In the genomic region with DNA sequence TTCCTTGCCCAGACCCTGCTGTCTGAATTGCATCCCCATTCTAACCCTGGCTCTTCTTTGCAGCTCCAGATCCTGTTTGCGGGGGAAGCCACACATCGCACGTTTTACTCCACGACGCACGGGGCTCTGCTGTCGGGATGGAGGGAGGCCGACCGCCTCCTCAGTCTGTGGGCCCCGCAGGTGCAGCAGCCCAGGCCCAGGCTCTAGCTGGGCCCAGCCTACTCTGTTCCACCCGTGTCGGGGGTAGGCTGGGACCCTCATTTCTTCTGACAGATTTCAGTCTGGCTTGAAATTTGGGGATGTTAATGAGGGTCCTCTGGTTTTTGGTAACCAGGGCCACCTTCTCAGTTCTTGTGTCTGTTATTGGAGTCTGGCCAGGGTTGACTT, we compare ENCODE assay signal across 17 cellular contexts. TPM values are rescaled to one million over a fixed set of nuclear protein-coding genes. Genes with fewer than 3 reads are reported as not detected.
A peak's percentile ranks its signal among the peaks of the same experiment; 100 is the strongest.
DNase-seq lines count a peak whose midpoint lies in the region; ATAC-seq and TF ChIP-seq lines count a peak whose summit lies in the region.
"Had no signal": no experiment of that assay in that cellular context is flagged by ENCODE, and none has a peak within 500 bp of the region (broad histone marks: within the 10 kb centered on the region; RNA-seq: fewer than 3 reads in every experiment).

No MANE protein-coding gene starts in this region.

- 93 to 95% methylated on average over 6 to 12 of the region's 12 CpGs for WGBS in tibial nerve, 2 donors
- WGBS in stomach, 5 donors, result 89 to 97% (median 94%) methylated on average over 10 to 12 of the region's 12 CpGs

- TF ChIP-seq POLR2A in tibial nerve (IDR thresholded peaks at IDR 0.05) (no peak), stomach (IDR thresholded peaks at IDR 0.05) (no peak)

- H3K9me3 Mint-ChIP-seq in activated T-helper 2 cell treated with anti-CD3 and anti-CD28 coated beads, Interferon-gamma antibody, Interleukin-2, Interleukin-4, amounts not matched to agents 10 μg/mL and 5 μg/mL and 100 μg/mL, durations not matched to agents 14 hours and 24 hours and 36 hours, result no peaks in the 10 kb centered on the region
- H3K9me3 Mint-ChIP-seq in naive B cell (no peaks in the 10 kb centered on the region), Calu3 (ENCODE audit: low read depth, unreplicated experiment) (no peaks in the 10 kb centered on the region)

- peaks cover 21% of the 10 kb centered on the region for H3K36me3 Mint-ChIP-seq in activated T-helper 2 cell treated with anti-CD3 and anti-CD28 coated beads, Interferon-gamma antibody, Interleukin-2, Interleukin-4, amounts not matched to agents 10 μg/mL and 5 μg/mL and 100 μg/mL, durations not matched to agents 14 hours and 24 hours and 36 hours (ENCODE audit: low read depth)
- H3K36me3 Mint-ChIP-seq in naive B cell, result no peaks in the 10 kb centered on the region
- H3K36me3 Mint-ChIP-seq in Calu3 (ENCODE audit: insufficient read depth, unreplicated experiment), result peaks cover 23% of the 10 kb centered on the region

- no peaks in the 10 kb centered on the region for H3K27me3 ChIP-seq in BLaER1 treated with 17β-estradiol and CSF1 and Interleukin-3, amounts not matched to agents 10 nM and 100 nM
- no peaks in the 10 kb centered on the region for H3K27me3 ChIP-seq in GM06990 (replicated peaks; ENCODE audit: control insufficient read depth, insufficient read depth, low read length)
- no peaks in the 10 kb centered on the region for H3K27me3 ChIP-seq in tibial nerve
- no peaks in the 10 kb centered on the region for H3K27me3 ChIP-seq in stomach
- H3K27me3 ChIP-seq: tibial artery had no signal

- no peak for ATAC-seq in naive B cell (ENCODE audit: low read depth in 2 of 2)
- ATAC-seq: Panc1, psoas muscle had no signal

- H3K4me3 Mint-ChIP-seq in activated T-helper 2 cell treated with anti-CD3 and anti-CD28 coated beads, Interferon-gamma antibody, Interleukin-2, Interleukin-4, amounts not matched to agents 10 μg/mL and 5 μg/mL and 100 μg/mL, durations not matched to agents 14 hours and 24 hours and 36 hours (ENCODE audit: low read depth), result peak overlapping the region; percentile 2
- H3K4me3 Mint-ChIP-seq in naive B cell, result peak overlapping the region; percentile 80 to 95 (median 88)
- H3K4me3 Mint-ChIP-seq in Calu3 (ENCODE audit: low read depth, unreplicated experiment), result no peak overlapping the region
- H3K4me3 Mint-ChIP-seq: CD14-positive monocyte had no signal

- H3K9me3 ChIP-seq in BLaER1 treated with 17β-estradiol and CSF1 and Interleukin-3, amounts not matched to agents 10 nM and 100 nM (replicated peaks in 1 of 11), result no peaks in the 10 kb centered on the region
- H3K9me3 ChIP-seq in tibial nerve, result no peaks in the 10 kb centered on the region
- no peaks in the 10 kb centered on the region for H3K9me3 ChIP-seq in stomach
- H3K9me3 ChIP-seq: psoas muscle, tibial artery had no signal

- intact Hi-C loops in activated T-helper 2 cell treated with anti-CD3 and anti-CD28 coated beads, Interferon-gamma antibody, Interleukin-2, Interleukin-4, amounts not matched to agents 10 μg/mL and 5 μg/mL and 100 μg/mL, durations not matched to agents 14 hours and 24 hours and 36 hours (cut with micrococcal nuclease), result loop anchor here (5.0 kb wide), 1 partner anchor 64 kb away; no protein-coding TSS in a partner anchor
- intact Hi-C loops in Calu3 (cut with micrococcal nuclease; ENCODE audit: unreplicated experiment), result no loop called here
- intact Hi-C loops in stomach (cut with DNase I; ENCODE audit: low total_unique reads), result no loop called here

- peak overlapping the region; percentile 95 for H3K27ac Mint-ChIP-seq in activated T-helper 2 cell treated with anti-CD3 and anti-CD28 coated beads, Interferon-gamma antibody, Interleukin-2, Interleukin-4, amounts not matched to agents 10 μg/mL and 5 μg/mL and 100 μg/mL, durations not matched to agents 14 hours and 24 hours and 36 hours
- peak overlapping the region; percentile 38 to 97 (median 90) for H3K27ac Mint-ChIP-seq in naive B cell
- no peak overlapping the region for H3K27ac Mint-ChIP-seq in Calu3 (ENCODE audit: unreplicated experiment)

- TF ChIP-seq EP300 in tibial nerve (IDR thresholded peaks at IDR 0.05) (no peak), stomach (IDR thresholded peaks at IDR 0.05) (no peak)

- no peaks in the 10 kb centered on the region for H3K27me3 Mint-ChIP-seq in activated T-helper 2 cell treated with anti-CD3 and anti-CD28 coated beads, Interferon-gamma antibody, Interleukin-2, Interleukin-4, amounts not matched to agents 10 μg/mL and 5 μg/mL and 100 μg/mL, durations not matched to agents 14 hours and 24 hours and 36 hours (ENCODE audit: low read depth)
- H3K27me3 Mint-ChIP-seq in naive B cell (no peaks in the 10 kb centered on the region), Calu3 (ENCODE audit: unreplicated experiment) (no peaks in the 10 kb centered on the region)

- H3K27ac ChIP-seq in BLaER1 treated with 17β-estradiol and CSF1 and Interleukin-3, amounts not matched to agents 10 nM and 100 nM, result peak overlapping the region in 8 of 11 experiments; percentile 24 to 90 (median 84); a peak in 15 of 22 replicates
- no peak overlapping the region for H3K27ac ChIP-seq in tibial nerve
- peak overlapping the region in 1 of 5 donors; percentile 20 for H3K27ac ChIP-seq in stomach
- H3K27ac ChIP-seq: tibial artery had no signal

- H3K4me1 ChIP-seq in BLaER1 treated with 17β-estradiol and CSF1 and Interleukin-3, amounts not matched to agents 10 nM and 100 nM, result peaks cover 67 to 84% (median 77%) of the 10 kb centered on the region in 10 experiments
- H3K4me1 ChIP-seq in tibial nerve (peaks cover 0 to 23% (median 10%) of the 10 kb centered on the region in 4 donors), stomach (peaks cover 0 to 27% (median 22%) of the 10 kb centered on the region in 4 donors)

- DNase-seq in GM06990 (ENCODE audit: extremely low read depth, insufficient read length), result no peak
- DNase-seq in activated T-helper 2 cell treated with anti-CD3 and anti-CD28 coated beads, Interferon-gamma antibody, Interleukin-2, Interleukin-4, amounts not matched to agents 10 μg/mL and 5 μg/mL and 100 μg/mL, durations not matched to agents 14 hours and 24 hours and 36 hours (ENCODE audit: low spot score), result no peak
- DNase-seq in naive B cell, result no peak
- DNase-seq in tibial nerve (ENCODE audit: low spot score in 2 of 2), result no peak
- no peak for DNase-seq in Calu3
- no peak for DNase-seq in stomach
- DNase-seq in GM10266 (ENCODE audit: extremely low spot score), result no peak
- DNase-seq: activated CD4-positive, CD25-positive, alpha-beta regulatory T cell treated with anti-CD3 and anti-CD28 coated beads, Interleukin-2, amount 50 U/mL, for 72 hours; cerebellar nuclear complex; EL; NCI-H2029; NCI-H69; psoas muscle had no signal

- H3K4me1 Mint-ChIP-seq in activated T-helper 2 cell treated with anti-CD3 and anti-CD28 coated beads, Interferon-gamma antibody, Interleukin-2, Interleukin-4, amounts not matched to agents 10 μg/mL and 5 μg/mL and 100 μg/mL, durations not matched to agents 14 hours and 24 hours and 36 hours (ENCODE audit: low read depth), result peaks cover 46% of the 10 kb centered on the region
- peaks cover 37 to 79% (median 65%) of the 10 kb centered on the region in 3 donors for H3K4me1 Mint-ChIP-seq in naive B cell
- H3K4me1 Mint-ChIP-seq in Calu3 (ENCODE audit: low read depth, unreplicated experiment), result peaks cover 12% of the 10 kb centered on the region

- peaks cover 0 to 9% (median 0%) of the 10 kb centered on the region in 11 experiments; a peak in 5 of 22 replicates for H4K20me1 ChIP-seq in BLaER1 treated with 17β-estradiol and CSF1 and Interleukin-3, amounts not matched to agents 10 nM and 100 nM

- no TSS peak for BruUV-seq in Calu3 (replicated peaks; lab: Mats Ljungman, UMichigan)

- H3K4me3 ChIP-seq in BLaER1 treated with 17β-estradiol and CSF1 and Interleukin-3, amounts not matched to agents 10 nM and 100 nM, result 0 out of 20 replicates have a peak overlapping the region, but pooled peaks of 1 of the 10 experiments have one; percentile 12
- H3K4me3 ChIP-seq in GM06990 (replicated peaks; ENCODE audit: low read depth, low read length), result peak overlapping the region; percentile 39
- H3K4me3 ChIP-seq in tibial nerve, result no peak overlapping the region
- no peak overlapping the region for H3K4me3 ChIP-seq in stomach
- H3K4me3 ChIP-seq: psoas muscle, tibial artery had no signal

- H3K36me3 ChIP-seq in BLaER1 treated with 17β-estradiol and CSF1 and Interleukin-3, amounts not matched to agents 10 nM and 100 nM, result peaks cover 3 to 10% (median 8%) of the 10 kb centered on the region in 11 experiments; a peak in 19 of 22 replicates
- H3K36me3 ChIP-seq in GM06990 (ENCODE audit: control insufficient read depth, insufficient read depth, low read length), result peaks cover 4% of the 10 kb centered on the region
- H3K36me3 ChIP-seq in tibial nerve, result peaks cover 0 to 47% (median 0%) of the 10 kb centered on the region in 3 donors
- peaks cover 0 to 49% (median 33%) of the 10 kb centered on the region in 4 donors for H3K36me3 ChIP-seq in stomach

- no peak for TF ChIP-seq CTCF in GM06990 (IDR thresholded peaks at IDR 0.05; ENCODE audit: insufficient read depth, low read length, poor library complexity, severe bottlenecking)
- TF ChIP-seq CTCF in tibial nerve (IDR thresholded peaks at IDR 0.05), result no peak
- TF ChIP-seq CTCF in Calu3 (IDR thresholded peaks at IDR 0.05; ENCODE audit: unreplicated experiment), result no peak
- TF ChIP-seq CTCF in stomach (IDR thresholded peaks at IDR 0.05), result no peak
- no peak for TF ChIP-seq CTCF in GM10266 (IDR thresholded peaks at IDR 0.05; ENCODE audit: control insufficient read depth, insufficient read depth, low read depth, missing control alignments)

- CTCF ChIA-PET in Calu3 (lab: Charles Lee), result no interaction called here

- H3K4me2 ChIP-seq in BLaER1 treated with 17β-estradiol and CSF1 and Interleukin-3, amounts not matched to agents 10 nM and 100 nM, result peak overlapping the region; percentile 62 to 100 (median 100); a peak in 21 of 22 replicates

- peak overlapping the region in 7 of 11 experiments; percentile 17 to 82 (median 37); a peak in 11 of 22 replicates for H3K9ac ChIP-seq in BLaER1 treated with 17β-estradiol and CSF1 and Interleukin-3, amounts not matched to agents 10 nM and 100 nM

RNA-seq across cellular contexts. Expression of a gene that starts 2.7 kb away (rescaled TPM):
- total RNA-seq in activated T-helper 2 cell treated with anti-CD3 and anti-CD28 coated beads, Interferon-gamma antibody, Interleukin-2, Interleukin-4, amounts not matched to agents 10 μg/mL and 5 μg/mL and 100 μg/mL, durations not matched to agents 14 hours and 24 hours and 36 hours, result 67.6 and 69.0 TPM in 2 replicates
- polyA plus RNA-seq in naive B cell (ENCODE audit: low read depth in 6 of 6) (10 to 100 TPM; 41.1 to 82.6 (median 47.3) TPM), stomach (10 to 100 TPM; 38.8 to 52.9 (median 41.3) TPM)
- total RNA-seq in tibial nerve (10 to 100 TPM; 28.7 to 65.7 (median 34.7) TPM), Calu3 (2022) (37.8 and 39.5 TPM in 2 replicates), stomach (100 to 1,000 TPM in 3 of 5 donors, 10 to 100 TPM in 2; 36.7 to 177 (median 133) TPM)

RNA-seq across cellular contexts. Expression of a gene that starts 12.2 kb away (rescaled TPM):
- 11.9 and 13.2 TPM in 2 replicates for total RNA-seq in activated T-helper 2 cell treated with anti-CD3 and anti-CD28 coated beads, Interferon-gamma antibody, Interleukin-2, Interleukin-4, amounts not matched to agents 10 μg/mL and 5 μg/mL and 100 μg/mL, durations not matched to agents 14 hours and 24 hours and 36 hours
- polyA plus RNA-seq in naive B cell (ENCODE audit: low read depth in 6 of 6), result 10 to 100 TPM; 45.3 to 63.2 (median 53.5) TPM
- 10 to 100 TPM; 15.3 to 26.7 (median 18.4) TPM for total RNA-seq in tibial nerve
- 1.4 and 2.9 TPM in 2 replicates for total RNA-seq in Calu3 (2022)
- total RNA-seq in stomach, result 10 to 100 TPM in 4 of 5 donors, 1 to 10 TPM in 1; 3.3 to 40.0 (median 12.9) TPM
- 10 to 100 TPM in 1 of 3 donors, 1 to 10 TPM in 2; 4.7 to 10.3 (median 6.8) TPM for polyA plus RNA-seq in stomach

RNA-seq across cellular contexts. Expression of a gene that starts 18.1 kb away (rescaled TPM):
- total RNA-seq in activated T-helper 2 cell treated with anti-CD3 and anti-CD28 coated beads, Interferon-gamma antibody, Interleukin-2, Interleukin-4, amounts not matched to agents 10 μg/mL and 5 μg/mL and 100 μg/mL, durations not matched to agents 14 hours and 24 hours and 36 hours, result 74.2 and 74.8 TPM in 2 replicates
- polyA plus RNA-seq in naive B cell (ENCODE audit: low read depth in 6 of 6) (100 to 1,000 TPM in 4 of 6 donors, 10 to 100 TPM in 2; 89.3 to 121 (median 110) TPM), stomach (100 to 1,000 TPM in 2 of 3 donors, 10 to 100 TPM in 1; 99.6 to 103 (median 103) TPM)
- total RNA-seq in tibial nerve (100 to 1,000 TPM in 1 of 4 donors, 10 to 100 TPM in 3; 70.5 to 104 (median 76.4) TPM), Calu3 (2022) (53.5 and 58.1 TPM in 2 replicates), stomach (10 to 100 TPM in 4 of 5 donors, 1 to 10 TPM in 1; 5.3 to 81.7 (median 46.8) TPM)

RNA-seq across cellular contexts. Expression of a gene that starts 33.2 kb away (rescaled TPM):
- total RNA-seq in activated T-helper 2 cell treated with anti-CD3 and anti-CD28 coated beads, Interferon-gamma antibody, Interleukin-2, Interleukin-4, amounts not matched to agents 10 μg/mL and 5 μg/mL and 100 μg/mL, durations not matched to agents 14 hours and 24 hours and 36 hours, result not detected in 2 replicates
- polyA plus RNA-seq in naive B cell (ENCODE audit: low read depth in 6 of 6), result under 1 TPM in 5 of 6 donors, not detected in 1; 0.28 to 0.68 (median 0.39) TPM
- total RNA-seq in tibial nerve, result not detected
- 0.15 TPM in 1 of 2 replicates, not detected in the other for total RNA-seq in Calu3 (2022)
- total RNA-seq in stomach, result not detected
- 1 to 10 TPM in 1 of 3 donors, under 1 TPM in 1, not detected in 1; 0.18 to 5.2 TPM for polyA plus RNA-seq in stomach
- total RNA-seq: psoas muscle had no signal
- polyA plus RNA-seq: CD14-positive monocyte had no signal

RNA-seq across cellular contexts. Expression of a gene that starts 33.4 kb away (rescaled TPM):
- 44.0 and 45.7 TPM in 2 replicates for total RNA-seq in activated T-helper 2 cell treated with anti-CD3 and anti-CD28 coated beads, Interferon-gamma antibody, Interleukin-2, Interleukin-4, amounts not matched to agents 10 μg/mL and 5 μg/mL and 100 μg/mL, durations not matched to agents 14 hours and 24 hours and 36 hours
- polyA plus RNA-seq in naive B cell (ENCODE audit: low read depth in 6 of 6) (10 to 100 TPM; 31.3 to 46.5 (median 42.0) TPM), stomach (10 to 100 TPM; 19.6 to 38.3 (median 36.7) TPM)
- total RNA-seq in tibial nerve (10 to 100 TPM; 44.1 to 59.4 (median 49.3) TPM), Calu3 (2022) (11.5 and 15.0 TPM in 2 replicates), stomach (10 to 100 TPM in 1 of 5 donors, 1 to 10 TPM in 2, not detected in 2; 6.4 to 16.2 (median 7.2) TPM)

Comparison
In these comparisons a context has a peak if more than half of its experiments do, and no peak if none do; other contexts are left out.
1. H3K27ac ChIP-seq: peak in BLaER1 treated with 17β-estradiol and CSF1 and Interleukin-3, amounts not matched to agents 10 nM and 100 nM (8 of 11); none in tibial nerve (0 of 4).